In the genomic region with DNA sequence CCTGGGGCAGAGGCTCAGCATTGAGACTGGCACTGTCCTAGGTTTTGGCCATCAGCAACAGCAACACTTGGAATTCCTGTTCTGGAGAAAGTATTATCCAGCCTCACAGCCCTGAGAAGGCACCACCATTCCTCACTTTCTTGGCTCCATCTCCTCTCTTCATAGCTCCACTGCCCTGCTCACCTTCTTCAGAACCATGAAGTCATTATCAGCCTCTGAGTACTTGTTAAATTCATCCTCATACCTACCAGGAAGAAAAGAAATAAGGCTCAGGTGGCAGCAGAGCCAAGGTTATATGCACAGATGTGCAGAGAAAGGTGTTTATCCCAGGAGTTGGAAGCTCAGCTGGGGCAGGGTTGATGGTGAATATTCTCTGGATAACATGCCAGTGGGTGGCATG, we compare ENCODE assay signal across 4 cellular contexts. TPM values are rescaled to one million over a fixed set of nuclear protein-coding genes. Genes with fewer than 3 reads are reported as not detected.
"Had no signal": no experiment of that assay in that cellular context is flagged by ENCODE, and none has a peak within 500 bp of the region (broad histone marks: within the 10 kb centered on the region; RNA-seq: fewer than 3 reads in every experiment).

No MANE protein-coding gene starts in this region.

- DNase-seq: GDM1, GF-D8 had no signal

- H3K4me3 ChIP-seq: GM12878 had no signal

RNA-seq across cellular contexts. Expression of gene KRT76, which starts 25.4 kb away (rescaled TPM):
- total RNA-seq: G401, GM12878 had no signal

RNA-seq across cellular contexts. Expression of gene KRT3, which starts 44.1 kb away (rescaled TPM):
- total RNA-seq: G401, GM12878 had no signal

RNA-seq across cellular contexts. Expression of gene KRT77, which starts 48.5 kb away (rescaled TPM):
- total RNA-seq: G401, GM12878 had no signal
